In genomic region chr2:72674982-72675915, GRCh38 we compare ENCODE assay signal across 19 cellular contexts.
DNase-seq lines count a peak whose midpoint lies in the region; ATAC-seq, FAIRE-seq and TF ChIP-seq lines count a peak whose summit lies in the region.
"Had no signal": no experiment of that assay in that cellular context is flagged by ENCODE, and none has a peak within 500 bp of the region (broad histone marks: within the 10 kb centered on the region; RNA-seq: fewer than 3 reads in every experiment).

No MANE protein-coding gene starts in this region.

- peaks cover 20% of the 10 kb centered on the region for H3F3A ChIP-seq in SK-N-SH (replicated peaks; ENCODE audit: insufficient read depth)

- DNase-seq in A549 (ENCODE audit: low read depth in 1 of 2, low spot score in 1 of 2) (no peak), SK-N-SH (no peak), right cardiac atrium (no peak), mucosa of descending colon (no peak), medulla oblongata (ENCODE audit: extremely low spot score) (no peak), activated T-cell treated with anti-CD3 and anti-CD28 coated beads for 4 hours (no peak), NCI-H774 (lab: John Stamatoyannopoulos, UW) (no peak), esophagus muscularis mucosa (ENCODE audit: extremely low spot score) (no peak)
- DNase-seq: CD8-positive, alpha-beta memory T cell; EL; NCI-H1694 treated with DMSO at 0.1 percent for 48 hours; NCI-H510A treated with DMSO at 0.1 percent for 48 hours; NCI-H82; PC-3; RPMI8226 had no signal

- no peaks in the 10 kb centered on the region for H3K9me2 ChIP-seq in SK-N-SH

- peak overlapping the region; percentile 65 to 83 for H3K27ac ChIP-seq in A549
- peak overlapping the region in 1 of 2 experiments; percentile 74; a peak in 2 of 4 replicates for H3K27ac ChIP-seq in SK-N-SH (ENCODE audit: low read depth in 2 of 2, low read length in 1 of 2)
- H3K27ac ChIP-seq in right cardiac atrium (ENCODE audit: low read length): no peak overlapping the region
- no peak overlapping the region for H3K27ac ChIP-seq in esophagus muscularis mucosa (replicated peaks in 1 of 4)
- H3K27ac ChIP-seq: BLaER1 treated with 17β-estradiol and CSF1 and Interleukin-3, amounts not matched to agents 10 nM and 100 nM had no signal

- TF ChIP-seq CTCF in A549 (IDR thresholded peaks at IDR 0.05) (no peak), SK-N-SH (IDR thresholded peaks at IDR 0.05) (no peak), mucosa of descending colon (IDR thresholded peaks at IDR 0.05) (no peak), esophagus muscularis mucosa (IDR thresholded peaks at IDR 0.05) (no peak)

- TF ChIP-seq EP300 in A549 (IDR thresholded peaks at IDR 0.05): no peak
- no peak for TF ChIP-seq EP300 in SK-N-SH (IDR thresholded peaks at IDR 0.05; ENCODE audit: borderline replicate concordance in 1 of 2, low read depth in 1 of 2, low read length in 1 of 2)
- no peak for TF ChIP-seq EP300 in esophagus muscularis mucosa (IDR thresholded peaks at IDR 0.05)

- peak in 1 of 2 experiments; percentile 47; a peak in 3 of 6 replicates for ATAC-seq in A549
- peak; percentile 45 to 52 for ATAC-seq in right cardiac atrium
- peak; percentile 22 for ATAC-seq in mucosa of descending colon
- ATAC-seq: GM12878, GM23338, HCT116, PC-3 had no signal

- peak overlapping the region; percentile 80 for H3K4me2 ChIP-seq in A549
- H3K4me2 ChIP-seq in SK-N-SH: peak overlapping the region; percentile 21; the same call in 1 of the 2 replicates
- H3K4me2 ChIP-seq: BLaER1 treated with 17β-estradiol and CSF1 and Interleukin-3, amounts not matched to agents 10 nM and 100 nM; GM23338 had no signal

- no peaks in the 10 kb centered on the region for H3K79me2 ChIP-seq in SK-N-SH (ENCODE audit: insufficient read depth)

- peaks cover 0 to 4% of the 10 kb centered on the region in 2 experiments for H3K36me3 ChIP-seq in SK-N-SH (replicated peaks in 1 of 2; ENCODE audit: control insufficient read depth in 1 of 2, insufficient read depth in 2 of 2, low read length in 1 of 2)
- no peaks in the 10 kb centered on the region for H3K36me3 ChIP-seq in mucosa of descending colon (ENCODE audit: low read depth)
- no peaks in the 10 kb centered on the region for H3K36me3 ChIP-seq in esophagus muscularis mucosa
- H3K36me3 ChIP-seq: BLaER1 treated with 17β-estradiol and CSF1 and Interleukin-3, amounts not matched to agents 10 nM and 100 nM had no signal

- H3K4me3 ChIP-seq in A549 (no peak overlapping the region), SK-N-SH (ENCODE audit: low read depth in 2 of 2, low read length in 1 of 2) (no peak overlapping the region), right cardiac atrium (ENCODE audit: low read length) (no peak overlapping the region), mucosa of descending colon (no peak overlapping the region), esophagus muscularis mucosa (no peak overlapping the region)
- H3K4me3 ChIP-seq: BLaER1 treated with 17β-estradiol and CSF1 and Interleukin-3, amounts not matched to agents 10 nM and 100 nM; GM12878; GM23338 had no signal

- 62% methylated on average over 8 of the region's 8 CpGs for WGBS in A549 (ENCODE audit: missing lambda C conversion rate)
- 84% methylated on average over 8 of the region's 8 CpGs for WGBS in SK-N-SH (ENCODE audit: low lambda C conversion rate)
- WGBS in right cardiac atrium: 82% methylated on average over 8 of the region's 8 CpGs
- WGBS in esophagus muscularis mucosa: 95% methylated on average over 8 of the region's 8 CpGs

- TF ChIP-seq POLR2A in A549 (IDR thresholded peaks at IDR 0.05; ENCODE audit: low read length) (no peak), esophagus muscularis mucosa (IDR thresholded peaks at IDR 0.05; ENCODE audit: low read depth) (no peak)

- no peaks in the 10 kb centered on the region for H3K27me3 ChIP-seq in SK-N-SH (ENCODE audit: insufficient read depth)
- no peaks in the 10 kb centered on the region for H3K27me3 ChIP-seq in right cardiac atrium (ENCODE audit: control insufficient read depth, insufficient read depth)
- no peaks in the 10 kb centered on the region for H3K27me3 ChIP-seq in esophagus muscularis mucosa
- H3K27me3 ChIP-seq: BLaER1 treated with 17β-estradiol and CSF1 and Interleukin-3, amounts not matched to agents 10 nM and 100 nM had no signal

- H3K9ac ChIP-seq in SK-N-SH: no peak overlapping the region
- H3K9ac ChIP-seq: BLaER1 treated with 17β-estradiol and CSF1 and Interleukin-3, amounts not matched to agents 10 nM and 100 nM had no signal

- intact Hi-C loops in right cardiac atrium (cut with DNase I): no loop called here
- intact Hi-C loops in mucosa of descending colon (cut with DNase I, micrococcal nuclease): no loop called here
- intact Hi-C loops in esophagus muscularis mucosa (cut with DNase I): no loop called here

- TF ChIP-seq RAD21 in A549 (conservative IDR thresholded peaks at IDR 0.05 in 1 of 2, IDR thresholded peaks at IDR 0.05 in 1 of 2): no peak
- no peak for TF ChIP-seq RAD21 in SK-N-SH (IDR thresholded peaks at IDR 0.05; ENCODE audit: low read length)

- POLR2A ChIA-PET in A549 (lab: Yijun Ruan, JAX) (interaction anchor here (0.9 kb wide), 1 partner anchor 47 kb away, joined by 3 read pairs; no protein-coding TSS in a partner anchor), SK-N-SH (lab: Yijun Ruan, JAX) (interaction anchor here (0.6 kb wide), 1 partner anchor 11 kb away, joined by 4 read pairs; no protein-coding TSS in a partner anchor)

- FAIRE-seq in A549 (lab: Jason Lieb, UNC): peak; percentile 18
- FAIRE-seq: GM12878 had no signal

- H3K9me3 ChIP-seq in A549 (no peaks in the 10 kb centered on the region), SK-N-SH (no peaks in the 10 kb centered on the region), right cardiac atrium (ENCODE audit: control insufficient read depth, low read length) (no peaks in the 10 kb centered on the region), mucosa of descending colon (no peaks in the 10 kb centered on the region), esophagus muscularis mucosa (no peaks in the 10 kb centered on the region)
- H3K9me3 ChIP-seq: BLaER1 treated with 17β-estradiol and CSF1 and Interleukin-3, amounts not matched to agents 10 nM and 100 nM had no signal

- H4K20me1 ChIP-seq in SK-N-SH (ENCODE audit: insufficient read depth): no peaks in the 10 kb centered on the region
- H4K20me1 ChIP-seq: BLaER1 treated with 17β-estradiol and CSF1 and Interleukin-3, amounts not matched to agents 10 nM and 100 nM had no signal

- CTCF ChIA-PET in A549 (lab: Yijun Ruan, JAX): interaction anchor here (0.6 to 2.2 kb wide), 4 partner anchors 70 to 315 kb away, joined by 3 to 5 read pairs (median 4); no protein-coding TSS in a partner anchor
- CTCF ChIA-PET in SK-N-SH (lab: Yijun Ruan, JAX): interaction anchor here (1.3 kb wide), 1 partner anchor 37 kb away, joined by 3 read pairs; no protein-coding TSS in a partner anchor

- H2AFZ ChIP-seq in SK-N-SH (ENCODE audit: low read depth): no peak overlapping the region
- H2AFZ ChIP-seq: GM23338 had no signal

- peaks cover 70% of the 10 kb centered on the region for H3K4me1 ChIP-seq in A549
- H3K4me1 ChIP-seq in SK-N-SH (ENCODE audit: control insufficient read depth in 1 of 2, insufficient read depth in 2 of 2, low read depth in 1 of 2, low read length in 1 of 2): peaks cover 8 to 11% of the 10 kb centered on the region in 2 experiments; a peak in 3 of 4 replicates
- H3K4me1 ChIP-seq in right cardiac atrium (ENCODE audit: control insufficient read depth, insufficient read depth, low read length): peaks cover 2% of the 10 kb centered on the region
- H3K4me1 ChIP-seq in mucosa of descending colon (ENCODE audit: low read depth): no peaks in the 10 kb centered on the region
- H3K4me1 ChIP-seq in esophagus muscularis mucosa: peaks cover 20 to 31% (median 22%) of the 10 kb centered on the region in 4 donors
- H3K4me1 ChIP-seq: BLaER1 treated with 17β-estradiol and CSF1 and Interleukin-3, amounts not matched to agents 10 nM and 100 nM had no signal

TF ChIP-seq in A549, 52 proteins besides CTCF, POLR2A, EP300 and RAD21 (continues in another document):
- TF ChIP-seq POLR2AphosphoS2 (conservative IDR thresholded peaks at IDR 0.05; ENCODE audit: low read length) (no peak), ESRRA (IDR thresholded peaks at IDR 0.05; ENCODE audit: borderline replicate concordance, low read length) (no peak), ATOH8 (CRISPR knock-in tag; IDR thresholded peaks at IDR 0.05; ENCODE audit: low read depth) (no peak), FOXS1 (CRISPR knock-in tag; IDR thresholded peaks at IDR 0.05) (no peak), NR3C1 (IDR thresholded peaks at IDR 0.05) (no peak), CBX8 (IDR thresholded peaks at IDR 0.05) (no peak), CHD2 (IDR thresholded peaks at IDR 0.05; ENCODE audit: low read length, partially characterized antibody) (no peak)
- TF ChIP-seq, protein P1, sequence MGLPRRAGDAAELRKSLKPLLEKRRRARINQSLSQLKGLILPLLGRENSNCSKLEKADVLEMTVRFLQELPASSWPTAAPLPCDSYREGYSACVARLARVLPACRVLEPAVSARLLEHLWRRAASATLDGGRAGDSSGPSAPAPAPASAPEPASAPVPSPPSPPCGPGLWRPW (IDR thresholded peaks at IDR 0.05): no peak

TF ChIP-seq in SK-N-SH, 30 proteins besides CTCF, POLR2A, EP300 and RAD21 (continues in another document):
- TF ChIP-seq USF2 (IDR thresholded peaks at IDR 0.05; ENCODE audit: borderline replicate concordance, low read depth, low read length): no peak
- TF ChIP-seq, protein P2, sequence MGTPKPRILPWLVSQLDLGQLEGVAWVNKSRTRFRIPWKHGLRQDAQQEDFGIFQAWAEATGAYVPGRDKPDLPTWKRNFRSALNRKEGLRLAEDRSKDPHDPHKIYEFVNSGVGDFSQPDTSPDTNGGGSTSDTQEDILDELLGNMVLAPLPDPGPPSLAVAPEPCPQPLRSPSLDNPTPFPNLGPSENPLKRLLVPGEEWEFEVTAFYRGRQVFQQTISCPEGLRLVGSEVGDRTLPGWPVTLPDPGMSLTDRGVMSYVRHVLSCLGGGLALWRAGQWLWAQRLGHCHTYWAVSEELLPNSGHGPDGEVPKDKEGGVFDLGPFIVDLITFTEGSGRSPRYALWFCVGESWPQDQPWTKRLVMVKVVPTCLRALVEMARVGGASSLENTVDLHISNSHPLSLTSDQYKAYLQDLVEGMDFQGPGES (IDR thresholded peaks at IDR 0.05; ENCODE audit: low read depth, low read length): no peak

Comparison
In these comparisons a context has a peak if more than half of its experiments do, and no peak if none do; other contexts are left out.
1. H3K27ac ChIP-seq: peak in A549 (2 of 2); none in right cardiac atrium (single experiment) and esophagus muscularis mucosa (0 of 4).